ENCODE assay signal across 1 cellular context in the genomic region with DNA sequence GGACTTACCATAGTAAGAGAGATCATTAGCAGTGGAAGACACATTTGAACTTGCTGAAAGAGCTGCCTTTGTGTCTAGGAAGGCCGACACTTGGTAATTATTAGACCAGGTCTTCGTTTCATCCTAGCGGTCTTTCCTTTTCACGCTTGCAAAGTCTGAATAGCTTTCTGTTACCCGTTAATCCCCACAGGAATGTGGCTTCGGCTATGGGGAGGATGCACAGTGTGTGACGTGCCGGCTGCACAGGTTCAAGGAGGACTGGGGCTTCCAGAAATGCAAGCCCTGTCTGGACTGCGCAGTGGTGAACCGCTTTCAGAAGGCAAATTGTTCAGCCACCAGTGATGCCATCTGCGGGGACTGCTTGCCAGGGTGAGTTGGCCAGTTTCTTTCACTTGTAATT.
A peak's percentile ranks its signal among the peaks of the same experiment; 100 is the strongest.
TF ChIP-seq lines count a peak whose summit lies in the region.

No MANE protein-coding gene starts in this region.

TF ChIP-seq in HepG2, 621 proteins besides CTCF, POLR2A, EP300 and RAD21 (continued from another document and continues in another):
- TF ChIP-seq, protein P1, sequence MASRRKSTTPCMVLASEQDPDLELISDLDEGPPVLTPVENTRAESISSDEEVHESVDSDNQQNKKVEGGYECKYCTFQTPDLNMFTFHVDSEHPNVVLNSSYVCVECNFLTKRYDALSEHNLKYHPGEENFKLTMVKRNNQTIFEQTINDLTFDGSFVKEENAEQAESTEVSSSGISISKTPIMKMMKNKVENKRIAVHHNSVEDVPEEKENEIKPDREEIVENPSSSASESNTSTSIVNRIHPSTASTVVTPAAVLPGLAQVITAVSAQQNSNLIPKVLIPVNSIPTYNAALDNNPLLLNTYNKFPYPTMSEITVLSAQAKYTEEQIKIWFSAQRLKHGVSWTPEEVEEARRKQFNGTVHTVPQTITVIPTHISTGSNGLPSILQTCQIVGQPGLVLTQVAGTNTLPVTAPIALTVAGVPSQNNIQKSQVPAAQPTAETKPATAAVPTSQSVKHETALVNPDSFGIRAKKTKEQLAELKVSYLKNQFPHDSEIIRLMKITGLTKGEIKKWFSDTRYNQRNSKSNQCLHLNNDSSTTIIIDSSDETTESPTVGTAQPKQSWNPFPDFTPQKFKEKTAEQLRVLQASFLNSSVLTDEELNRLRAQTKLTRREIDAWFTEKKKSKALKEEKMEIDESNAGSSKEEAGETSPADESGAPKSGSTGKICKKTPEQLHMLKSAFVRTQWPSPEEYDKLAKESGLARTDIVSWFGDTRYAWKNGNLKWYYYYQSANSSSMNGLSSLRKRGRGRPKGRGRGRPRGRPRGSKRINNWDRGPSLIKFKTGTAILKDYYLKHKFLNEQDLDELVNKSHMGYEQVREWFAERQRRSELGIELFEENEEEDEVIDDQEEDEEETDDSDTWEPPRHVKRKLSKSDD (CRISPR knock-in tag; IDR thresholded peaks at IDR 0.05; ENCODE audit: low read depth): 0 out of 2 replicates have a peak, but pooled peaks have one; percentile 41
- TF ChIP-seq ISL2 (CRISPR knock-in tag; IDR thresholded peaks at IDR 0.05) (peak; percentile 97), HNF4A (CRISPR knock-in tag; IDR thresholded peaks at IDR 0.05) (peak; percentile 76), GATAD1 (CRISPR knock-in tag; IDR thresholded peaks at IDR 0.05) (peak; percentile 44; the same call in 1 of the 2 replicates), MIER2 (CRISPR knock-in tag; IDR thresholded peaks at IDR 0.05) (0 out of 2 replicates have a peak, but pooled peaks have one; percentile 40), ZNF605 (CRISPR knock-in tag; IDR thresholded peaks at IDR 0.05) (no peak), NFYC (CRISPR knock-in tag; IDR thresholded peaks at IDR 0.05) (0 out of 2 replicates have a peak, but pooled peaks have one; percentile 9), NCOR1 (IDR thresholded peaks at IDR 0.05; ENCODE audit: borderline replicate concordance, low read length) (peak; percentile 79; the same call in 1 of the 2 replicates), ZMYM3 (CRISPR knock-in tag; IDR thresholded peaks at IDR 0.05) (peak; percentile 72), MED13 (CRISPR knock-in tag; IDR thresholded peaks at IDR 0.05) (peak; percentile 88), POGZ (CRISPR knock-in tag; IDR thresholded peaks at IDR 0.05) (peak; percentile 67), SATB2 (CRISPR knock-in tag; IDR thresholded peaks at IDR 0.05) (0 out of 2 replicates have a peak, but pooled peaks have one; percentile 59), SP5 (CRISPR knock-in tag; IDR thresholded peaks at IDR 0.05; ENCODE audit: borderline replicate concordance, low read depth) (peak; percentile 45; the same call in 1 of the 2 replicates), ZBTB42 (CRISPR knock-in tag; IDR thresholded peaks at IDR 0.05) (no peak), SOX6 (IDR thresholded peaks at IDR 0.05) (no peak), SOX6 (CRISPR knock-in tag; IDR thresholded peaks at IDR 0.05) (peak; percentile 96), ZNF614 (CRISPR knock-in tag; IDR thresholded peaks at IDR 0.05; ENCODE audit: borderline replicate concordance) (peak; percentile 88), ZNF337 (CRISPR knock-in tag; IDR thresholded peaks at IDR 0.05; ENCODE audit: borderline replicate concordance, low read depth) (no peak), PHF5A (CRISPR knock-in tag; IDR thresholded peaks at IDR 0.05; ENCODE audit: low read depth, unreplicated experiment) (no peak), ZNF510 (CRISPR knock-in tag; IDR thresholded peaks at IDR 0.05; ENCODE audit: low read depth) (0 out of 2 replicates have a peak, but pooled peaks have one; percentile 52), HNRNPUL1 (IDR thresholded peaks at IDR 0.05; ENCODE audit: low read depth, low read length) (no peak), ZNF792 (CRISPR knock-in tag; IDR thresholded peaks at IDR 0.05) (peak; percentile 76; the same call in 1 of the 2 replicates), WIZ (CRISPR knock-in tag; IDR thresholded peaks at IDR 0.05) (no peak), ZNF747 (CRISPR knock-in tag; IDR thresholded peaks at IDR 0.05; ENCODE audit: borderline replicate concordance) (0 out of 2 replicates have a peak, but pooled peaks have one; percentile 32), HNRNPH1 (optimal IDR thresholded peaks at IDR 0.05; ENCODE audit: low read depth, low read length) (no peak), ZFX (CRISPR knock-in tag; IDR thresholded peaks at IDR 0.05; ENCODE audit: low read depth) (peak; percentile 29; the same call in 1 of the 2 replicates), ZNF343 (CRISPR knock-in tag; IDR thresholded peaks at IDR 0.05) (no peak), ZNF670 (CRISPR knock-in tag; IDR thresholded peaks at IDR 0.05; ENCODE audit: borderline replicate concordance) (peak; percentile 74), ZNF224 (CRISPR knock-in tag; IDR thresholded peaks at IDR 0.05) (no peak), EHMT2 (IDR thresholded peaks at IDR 0.05; ENCODE audit: borderline replicate concordance, low read depth, low read length) (peak; percentile 53; the same call in 1 of the 2 replicates), ZNF543 (CRISPR knock-in tag; IDR thresholded peaks at IDR 0.05) (0 out of 2 replicates have a peak, but pooled peaks have one; percentile 53), RAD51 (IDR thresholded peaks at IDR 0.05; ENCODE audit: borderline replicate concordance) (no peak), ZNF788 (CRISPR knock-in tag; IDR thresholded peaks at IDR 0.05; ENCODE audit: borderline replicate concordance) (peak; percentile 83; the same call in 1 of the 2 replicates)
- TF ChIP-seq, protein P2, sequence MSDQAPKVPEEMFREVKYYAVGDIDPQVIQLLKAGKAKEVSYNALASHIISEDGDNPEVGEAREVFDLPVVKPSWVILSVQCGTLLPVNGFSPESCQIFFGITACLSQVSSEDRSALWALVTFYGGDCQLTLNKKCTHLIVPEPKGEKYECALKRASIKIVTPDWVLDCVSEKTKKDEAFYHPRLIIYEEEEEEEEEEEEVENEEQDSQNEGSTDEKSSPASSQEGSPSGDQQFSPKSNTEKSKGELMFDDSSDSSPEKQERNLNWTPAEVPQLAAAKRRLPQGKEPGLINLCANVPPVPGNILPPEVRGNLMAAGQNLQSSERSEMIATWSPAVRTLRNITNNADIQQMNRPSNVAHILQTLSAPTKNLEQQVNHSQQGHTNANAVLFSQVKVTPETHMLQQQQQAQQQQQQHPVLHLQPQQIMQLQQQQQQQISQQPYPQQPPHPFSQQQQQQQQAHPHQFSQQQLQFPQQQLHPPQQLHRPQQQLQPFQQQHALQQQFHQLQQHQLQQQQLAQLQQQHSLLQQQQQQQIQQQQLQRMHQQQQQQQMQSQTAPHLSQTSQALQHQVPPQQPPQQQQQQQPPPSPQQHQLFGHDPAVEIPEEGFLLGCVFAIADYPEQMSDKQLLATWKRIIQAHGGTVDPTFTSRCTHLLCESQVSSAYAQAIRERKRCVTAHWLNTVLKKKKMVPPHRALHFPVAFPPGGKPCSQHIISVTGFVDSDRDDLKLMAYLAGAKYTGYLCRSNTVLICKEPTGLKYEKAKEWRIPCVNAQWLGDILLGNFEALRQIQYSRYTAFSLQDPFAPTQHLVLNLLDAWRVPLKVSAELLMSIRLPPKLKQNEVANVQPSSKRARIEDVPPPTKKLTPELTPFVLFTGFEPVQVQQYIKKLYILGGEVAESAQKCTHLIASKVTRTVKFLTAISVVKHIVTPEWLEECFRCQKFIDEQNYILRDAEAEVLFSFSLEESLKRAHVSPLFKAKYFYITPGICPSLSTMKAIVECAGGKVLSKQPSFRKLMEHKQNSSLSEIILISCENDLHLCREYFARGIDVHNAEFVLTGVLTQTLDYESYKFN (CRISPR knock-in tag; conservative IDR thresholded peaks at IDR 0.05): peak; percentile 89
- TF ChIP-seq, protein P3, sequence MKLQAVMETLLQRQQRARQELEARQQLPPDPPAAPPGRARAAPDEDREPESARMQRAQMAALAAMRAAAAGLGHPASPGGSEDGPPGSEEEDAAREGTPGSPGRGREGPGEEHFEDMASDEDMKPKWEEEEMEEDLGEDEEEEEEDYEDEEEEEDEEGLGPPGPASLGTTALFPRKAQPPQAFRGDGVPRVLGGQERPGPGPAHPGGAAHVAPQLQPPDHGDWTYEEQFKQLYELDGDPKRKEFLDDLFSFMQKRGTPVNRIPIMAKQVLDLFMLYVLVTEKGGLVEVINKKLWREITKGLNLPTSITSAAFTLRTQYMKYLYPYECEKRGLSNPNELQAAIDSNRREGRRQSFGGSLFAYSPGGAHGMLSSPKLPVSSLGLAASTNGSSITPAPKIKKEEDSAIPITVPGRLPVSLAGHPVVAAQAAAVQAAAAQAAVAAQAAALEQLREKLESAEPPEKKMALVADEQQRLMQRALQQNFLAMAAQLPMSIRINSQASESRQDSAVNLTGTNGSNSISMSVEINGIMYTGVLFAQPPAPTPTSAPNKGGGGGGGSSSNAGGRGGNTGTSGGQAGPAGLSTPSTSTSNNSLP (IDR thresholded peaks at IDR 0.05; ENCODE audit: low read depth, low read length): 0 out of 2 replicates have a peak, but pooled peaks have one; percentile 33
- TF ChIP-seq, protein P4, sequence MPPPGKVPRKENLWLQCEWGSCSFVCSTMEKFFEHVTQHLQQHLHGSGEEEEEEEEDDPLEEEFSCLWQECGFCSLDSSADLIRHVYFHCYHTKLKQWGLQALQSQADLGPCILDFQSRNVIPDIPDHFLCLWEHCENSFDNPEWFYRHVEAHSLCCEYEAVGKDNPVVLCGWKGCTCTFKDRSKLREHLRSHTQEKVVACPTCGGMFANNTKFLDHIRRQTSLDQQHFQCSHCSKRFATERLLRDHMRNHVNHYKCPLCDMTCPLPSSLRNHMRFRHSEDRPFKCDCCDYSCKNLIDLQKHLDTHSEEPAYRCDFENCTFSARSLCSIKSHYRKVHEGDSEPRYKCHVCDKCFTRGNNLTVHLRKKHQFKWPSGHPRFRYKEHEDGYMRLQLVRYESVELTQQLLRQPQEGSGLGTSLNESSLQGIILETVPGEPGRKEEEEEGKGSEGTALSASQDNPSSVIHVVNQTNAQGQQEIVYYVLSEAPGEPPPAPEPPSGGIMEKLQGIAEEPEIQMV (CRISPR knock-in tag; IDR thresholded peaks at IDR 0.05; ENCODE audit: low read depth): 0 out of 2 replicates have a peak, but pooled peaks have one; percentile 30
- TF ChIP-seq, protein P5, sequence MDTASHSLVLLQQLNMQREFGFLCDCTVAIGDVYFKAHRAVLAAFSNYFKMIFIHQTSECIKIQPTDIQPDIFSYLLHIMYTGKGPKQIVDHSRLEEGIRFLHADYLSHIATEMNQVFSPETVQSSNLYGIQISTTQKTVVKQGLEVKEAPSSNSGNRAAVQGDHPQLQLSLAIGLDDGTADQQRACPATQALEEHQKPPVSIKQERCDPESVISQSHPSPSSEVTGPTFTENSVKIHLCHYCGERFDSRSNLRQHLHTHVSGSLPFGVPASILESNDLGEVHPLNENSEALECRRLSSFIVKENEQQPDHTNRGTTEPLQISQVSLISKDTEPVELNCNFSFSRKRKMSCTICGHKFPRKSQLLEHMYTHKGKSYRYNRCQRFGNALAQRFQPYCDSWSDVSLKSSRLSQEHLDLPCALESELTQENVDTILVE (CRISPR knock-in tag; IDR thresholded peaks at IDR 0.05): peak; percentile 60; the same call in 1 of the 2 replicates
- TF ChIP-seq, protein P6, sequence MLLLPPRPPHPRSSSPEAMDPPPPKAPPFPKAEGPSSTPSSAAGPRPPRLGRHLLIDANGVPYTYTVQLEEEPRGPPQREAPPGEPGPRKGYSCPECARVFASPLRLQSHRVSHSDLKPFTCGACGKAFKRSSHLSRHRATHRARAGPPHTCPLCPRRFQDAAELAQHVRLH (CRISPR knock-in tag; IDR thresholded peaks at IDR 0.05; ENCODE audit: borderline replicate concordance, low read depth): peak; percentile 58; the same call in 1 of the 2 replicates
- TF ChIP-seq, protein P7, sequence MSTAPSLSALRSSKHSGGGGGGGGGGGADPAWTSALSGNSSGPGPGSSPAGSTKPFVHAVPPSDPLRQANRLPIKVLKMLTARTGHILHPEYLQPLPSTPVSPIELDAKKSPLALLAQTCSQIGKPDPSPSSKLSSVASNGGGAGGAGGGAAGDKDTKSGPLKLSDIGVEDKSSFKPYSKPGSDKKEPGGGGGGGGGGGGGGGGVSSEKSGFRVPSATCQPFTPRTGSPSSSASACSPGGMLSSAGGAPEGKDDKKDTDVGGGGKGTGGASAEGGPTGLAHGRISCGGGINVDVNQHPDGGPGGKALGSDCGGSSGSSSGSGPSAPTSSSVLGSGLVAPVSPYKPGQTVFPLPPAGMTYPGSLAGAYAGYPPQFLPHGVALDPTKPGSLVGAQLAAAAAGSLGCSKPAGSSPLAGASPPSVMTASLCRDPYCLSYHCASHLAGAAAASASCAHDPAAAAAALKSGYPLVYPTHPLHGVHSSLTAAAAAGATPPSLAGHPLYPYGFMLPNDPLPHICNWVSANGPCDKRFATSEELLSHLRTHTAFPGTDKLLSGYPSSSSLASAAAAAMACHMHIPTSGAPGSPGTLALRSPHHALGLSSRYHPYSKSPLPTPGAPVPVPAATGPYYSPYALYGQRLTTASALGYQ (CRISPR knock-in tag; IDR thresholded peaks at IDR 0.05): peak; percentile 81; the same call in 1 of the 2 replicates
- TF ChIP-seq, protein P8, sequence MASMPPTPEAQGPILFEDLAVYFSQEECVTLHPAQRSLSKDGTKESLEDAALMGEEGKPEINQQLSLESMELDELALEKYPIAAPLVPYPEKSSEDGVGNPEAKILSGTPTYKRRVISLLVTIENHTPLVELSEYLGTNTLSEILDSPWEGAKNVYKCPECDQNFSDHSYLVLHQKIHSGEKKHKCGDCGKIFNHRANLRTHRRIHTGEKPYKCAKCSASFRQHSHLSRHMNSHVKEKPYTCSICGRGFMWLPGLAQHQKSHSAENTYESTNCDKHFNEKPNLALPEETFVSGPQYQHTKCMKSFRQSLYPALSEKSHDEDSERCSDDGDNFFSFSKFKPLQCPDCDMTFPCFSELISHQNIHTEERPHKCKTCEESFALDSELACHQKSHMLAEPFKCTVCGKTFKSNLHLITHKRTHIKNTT (CRISPR knock-in tag; IDR thresholded peaks at IDR 0.05): no peak
- TF ChIP-seq, protein P9, sequence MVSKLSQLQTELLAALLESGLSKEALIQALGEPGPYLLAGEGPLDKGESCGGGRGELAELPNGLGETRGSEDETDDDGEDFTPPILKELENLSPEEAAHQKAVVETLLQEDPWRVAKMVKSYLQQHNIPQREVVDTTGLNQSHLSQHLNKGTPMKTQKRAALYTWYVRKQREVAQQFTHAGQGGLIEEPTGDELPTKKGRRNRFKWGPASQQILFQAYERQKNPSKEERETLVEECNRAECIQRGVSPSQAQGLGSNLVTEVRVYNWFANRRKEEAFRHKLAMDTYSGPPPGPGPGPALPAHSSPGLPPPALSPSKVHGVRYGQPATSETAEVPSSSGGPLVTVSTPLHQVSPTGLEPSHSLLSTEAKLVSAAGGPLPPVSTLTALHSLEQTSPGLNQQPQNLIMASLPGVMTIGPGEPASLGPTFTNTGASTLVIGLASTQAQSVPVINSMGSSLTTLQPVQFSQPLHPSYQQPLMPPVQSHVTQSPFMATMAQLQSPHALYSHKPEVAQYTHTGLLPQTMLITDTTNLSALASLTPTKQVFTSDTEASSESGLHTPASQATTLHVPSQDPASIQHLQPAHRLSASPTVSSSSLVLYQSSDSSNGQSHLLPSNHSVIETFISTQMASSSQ (IDR thresholded peaks at IDR 0.05; ENCODE audit: low read depth): peak; percentile 93
- TF ChIP-seq, protein P9 (CRISPR knock-in tag; IDR thresholded peaks at IDR 0.05; ENCODE audit: borderline replicate concordance): peak; percentile 99
